ENCODE assay signal across 8 cellular contexts in the genomic region with DNA sequence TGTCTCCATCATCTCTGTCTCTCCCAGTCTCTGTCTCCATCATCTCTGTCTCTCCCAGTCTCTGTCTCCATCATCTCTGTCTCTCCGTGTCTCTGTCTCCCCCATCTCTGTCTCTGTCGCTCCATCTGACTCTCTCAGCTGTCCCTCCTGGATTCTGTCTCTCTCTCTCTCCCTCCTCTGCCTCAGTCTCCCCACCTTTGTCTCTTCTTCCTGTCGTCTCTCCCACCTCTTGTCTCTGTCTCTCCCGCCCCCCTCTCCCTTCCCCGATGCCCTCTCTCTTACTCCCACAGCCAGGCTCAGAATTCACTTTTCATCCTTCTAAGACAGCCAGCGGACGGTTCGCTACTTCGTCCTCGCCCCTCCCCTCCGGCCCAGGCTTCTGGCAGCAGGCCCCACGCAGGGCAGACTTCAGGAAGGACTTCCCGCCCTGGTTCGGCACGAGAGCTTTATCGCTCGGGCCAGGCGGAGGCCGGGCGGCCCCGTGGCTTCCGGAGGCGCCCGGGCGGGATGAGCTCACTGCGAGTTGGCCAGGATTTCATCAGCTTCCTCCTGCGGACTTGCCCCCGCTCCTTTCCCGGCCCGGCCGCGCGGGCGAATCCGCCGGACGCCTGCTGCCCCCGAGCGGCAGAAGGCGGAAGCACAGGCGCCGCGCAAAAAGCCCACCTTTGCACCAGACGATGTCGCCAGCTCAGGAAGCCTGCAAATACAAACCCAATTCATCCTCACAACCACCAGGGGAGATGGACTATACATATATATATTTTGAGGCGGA. TPM values are rescaled to one million over a fixed set of nuclear protein-coding genes. Genes with fewer than 3 reads are reported as not detected.
A peak's percentile ranks its signal among the peaks of the same experiment; 100 is the strongest.
DNase-seq lines count a peak whose midpoint lies in the region; ATAC-seq and TF ChIP-seq lines count a peak whose summit lies in the region.

No MANE protein-coding gene starts in this region.

- no peaks in the 10 kb centered on the region for H3K9me3 Mint-ChIP-seq in activated T-helper 2 cell treated with anti-CD3 and anti-CD28 coated beads, Interferon-gamma antibody, Interleukin-2, Interleukin-4, amounts not matched to agents 10 μg/mL and 5 μg/mL and 100 μg/mL, durations not matched to agents 14 hours and 24 hours and 36 hours
- H3K9me3 Mint-ChIP-seq in neural crest cell: no peaks in the 10 kb centered on the region
- H3K9me3 Mint-ChIP-seq in stimulated activated naive CD8-positive, alpha-beta T cell treated with anti-CD3 and anti-CD28 coated beads, Interleukin-15, amount 100 ng/mL, for 72 hours: no peaks in the 10 kb centered on the region

- intact Hi-C loops in activated T-helper 2 cell treated with anti-CD3 and anti-CD28 coated beads, Interferon-gamma antibody, Interleukin-2, Interleukin-4, amounts not matched to agents 10 μg/mL and 5 μg/mL and 100 μg/mL, durations not matched to agents 14 hours and 24 hours and 36 hours (cut with micrococcal nuclease): loop anchor here (1.0 to 5.0 kb wide), 6 partner anchors 17 to 207 kb away; no protein-coding TSS in a partner anchor

- H3K27me3 Mint-ChIP-seq in activated T-helper 2 cell treated with anti-CD3 and anti-CD28 coated beads, Interferon-gamma antibody, Interleukin-2, Interleukin-4, amounts not matched to agents 10 μg/mL and 5 μg/mL and 100 μg/mL, durations not matched to agents 14 hours and 24 hours and 36 hours (ENCODE audit: low read depth): peaks cover 3% of the 10 kb centered on the region
- peaks cover 17% of the 10 kb centered on the region for H3K27me3 Mint-ChIP-seq in neural crest cell (ENCODE audit: low read depth)
- peaks cover 3% of the 10 kb centered on the region for H3K27me3 Mint-ChIP-seq in stimulated activated naive CD8-positive, alpha-beta T cell treated with anti-CD3 and anti-CD28 coated beads, Interleukin-15, amount 100 ng/mL, for 72 hours

- ATAC-seq in GM21515 (IDR thresholded peaks at IDR 0.05; ENCODE audit: unreplicated experiment): peak; percentile 55
- ATAC-seq in stimulated activated naive CD8-positive, alpha-beta T cell treated with anti-CD3 and anti-CD28 coated beads, Interleukin-15, amount 100 ng/mL, for 72 hours: peak; percentile 84

- peak overlapping the region; percentile 91 for H3K4me2 ChIP-seq in KMS-11

- TF ChIP-seq CTCF in KMS-11 (conservative IDR thresholded peaks at IDR 0.05; ENCODE audit: low read depth, low read length) (peak; percentile 90), RWPE1 (conservative IDR thresholded peaks at IDR 0.05; ENCODE audit: low read depth) (peak; percentile 98), neural crest cell (conservative IDR thresholded peaks at IDR 0.05) (peak; percentile 99)

- H3K79me2 ChIP-seq in KMS-11 (ENCODE audit: insufficient read depth, low read depth): no peaks in the 10 kb centered on the region

- CTCF ChIA-PET in RWPE1 (lab: Yijun Ruan, JAX): interaction anchor here (0.6 to 5.1 kb wide), 12 partner anchors 9 to 223 kb away, joined by 3 to 77 read pairs (median 4); a partner anchor contains a TSS

- H2AFZ ChIP-seq in KMS-11 (ENCODE audit: low read depth): peak overlapping the region; percentile 98

- peak overlapping the region; percentile 84 for H3K4me3 Mint-ChIP-seq in activated T-helper 2 cell treated with anti-CD3 and anti-CD28 coated beads, Interferon-gamma antibody, Interleukin-2, Interleukin-4, amounts not matched to agents 10 μg/mL and 5 μg/mL and 100 μg/mL, durations not matched to agents 14 hours and 24 hours and 36 hours (ENCODE audit: low read depth)
- H3K4me3 Mint-ChIP-seq in neural crest cell: peak overlapping the region; percentile 71
- peak overlapping the region; percentile 90 to 97 for H3K4me3 Mint-ChIP-seq in stimulated activated naive CD8-positive, alpha-beta T cell treated with anti-CD3 and anti-CD28 coated beads, Interleukin-15, amount 100 ng/mL, for 72 hours

- DNase-seq in DMS153 (lab: John Stamatoyannopoulos, UW): peak; percentile 91
- peak; percentile 86 for DNase-seq in RWPE1 (ENCODE audit: low spot score)
- DNase-seq in activated T-helper 2 cell treated with anti-CD3 and anti-CD28 coated beads, Interferon-gamma antibody, Interleukin-2, Interleukin-4, amounts not matched to agents 10 μg/mL and 5 μg/mL and 100 μg/mL, durations not matched to agents 14 hours and 24 hours and 36 hours (ENCODE audit: low spot score): peak; percentile 92
- DNase-seq in fibroblast of the conjunctiva (ENCODE audit: low read depth): peak; percentile 96
- peak; percentile 95 for DNase-seq in neural crest cell (ENCODE audit: low read depth, low spot score)
- peak; percentile 98 to 100 for DNase-seq in stimulated activated naive CD8-positive, alpha-beta T cell treated with anti-CD3 and anti-CD28 coated beads, Interleukin-15, amount 100 ng/mL, for 72 hours

- H3K27ac Mint-ChIP-seq in activated T-helper 2 cell treated with anti-CD3 and anti-CD28 coated beads, Interferon-gamma antibody, Interleukin-2, Interleukin-4, amounts not matched to agents 10 μg/mL and 5 μg/mL and 100 μg/mL, durations not matched to agents 14 hours and 24 hours and 36 hours: peak overlapping the region; percentile 89
- peak overlapping the region; percentile 95 for H3K27ac Mint-ChIP-seq in neural crest cell (ENCODE audit: unreplicated experiment)
- H3K27ac Mint-ChIP-seq in stimulated activated naive CD8-positive, alpha-beta T cell treated with anti-CD3 and anti-CD28 coated beads, Interleukin-15, amount 100 ng/mL, for 72 hours: peak overlapping the region; percentile 99 to 100

- peaks cover 24% of the 10 kb centered on the region for H3K27me3 ChIP-seq in KMS-11 (ENCODE audit: insufficient read depth, low read depth)

- H3K4me1 Mint-ChIP-seq in activated T-helper 2 cell treated with anti-CD3 and anti-CD28 coated beads, Interferon-gamma antibody, Interleukin-2, Interleukin-4, amounts not matched to agents 10 μg/mL and 5 μg/mL and 100 μg/mL, durations not matched to agents 14 hours and 24 hours and 36 hours (ENCODE audit: low read depth): peaks cover 16% of the 10 kb centered on the region
- H3K4me1 Mint-ChIP-seq in neural crest cell: peaks cover 27% of the 10 kb centered on the region
- H3K4me1 Mint-ChIP-seq in stimulated activated naive CD8-positive, alpha-beta T cell treated with anti-CD3 and anti-CD28 coated beads, Interleukin-15, amount 100 ng/mL, for 72 hours: peaks cover 10% of the 10 kb centered on the region

- no peaks in the 10 kb centered on the region for H3K36me3 ChIP-seq in KMS-11 (ENCODE audit: insufficient read depth)

- H4K20me1 ChIP-seq in KMS-11 (ENCODE audit: insufficient read depth): no peaks in the 10 kb centered on the region

- H3K4me3 ChIP-seq in KMS-11 (IDR thresholded peaks at IDR 0.05; ENCODE audit: insufficient read depth, low read depth, low read length): no peak overlapping the region

- peaks cover 42% of the 10 kb centered on the region for H3K4me1 ChIP-seq in KMS-11 (ENCODE audit: low read depth, poor library complexity, severe bottlenecking)

- peak overlapping the region; percentile 77 for H3K27ac ChIP-seq in KMS-11
- peak overlapping the region; percentile 83 for H3K27ac ChIP-seq in RWPE1

- peak overlapping the region; percentile 90 for H3K9ac ChIP-seq in KMS-11

- POLR2A ChIA-PET in RWPE1 (lab: Yijun Ruan, JAX; ENCODE audit: low non-redundant PET): interaction anchor here (0.6 to 1.5 kb wide), 9 partner anchors 18 to 404 kb away, joined by 3 to 11 read pairs (median 6); no protein-coding TSS in a partner anchor

- H3K36me3 Mint-ChIP-seq in activated T-helper 2 cell treated with anti-CD3 and anti-CD28 coated beads, Interferon-gamma antibody, Interleukin-2, Interleukin-4, amounts not matched to agents 10 μg/mL and 5 μg/mL and 100 μg/mL, durations not matched to agents 14 hours and 24 hours and 36 hours (ENCODE audit: low read depth): no peaks in the 10 kb centered on the region
- H3K36me3 Mint-ChIP-seq in neural crest cell (ENCODE audit: low read depth): no peaks in the 10 kb centered on the region

RNA-seq across cellular contexts. Expression of a gene that starts 12.4 kb away (rescaled TPM):
- total RNA-seq in activated T-helper 2 cell treated with anti-CD3 and anti-CD28 coated beads, Interferon-gamma antibody, Interleukin-2, Interleukin-4, amounts not matched to agents 10 μg/mL and 5 μg/mL and 100 μg/mL, durations not matched to agents 14 hours and 24 hours and 36 hours: 34.3 and 37.5 TPM in 2 replicates
- total RNA-seq in neural crest cell: 24.6 and 26.1 TPM in 2 replicates

RNA-seq across cellular contexts. Expression of a gene that starts 13.0 kb away (rescaled TPM):
- 14.6 and 16.3 TPM in 2 replicates for total RNA-seq in activated T-helper 2 cell treated with anti-CD3 and anti-CD28 coated beads, Interferon-gamma antibody, Interleukin-2, Interleukin-4, amounts not matched to agents 10 μg/mL and 5 μg/mL and 100 μg/mL, durations not matched to agents 14 hours and 24 hours and 36 hours
- total RNA-seq in neural crest cell: 6.1 and 6.3 TPM in 2 replicates

RNA-seq across cellular contexts. Expression of a gene that starts 30.7 kb away (rescaled TPM):
- total RNA-seq in activated T-helper 2 cell treated with anti-CD3 and anti-CD28 coated beads, Interferon-gamma antibody, Interleukin-2, Interleukin-4, amounts not matched to agents 10 μg/mL and 5 μg/mL and 100 μg/mL, durations not matched to agents 14 hours and 24 hours and 36 hours: 9.3 and 12.7 TPM in 2 replicates
- total RNA-seq in neural crest cell: 10.2 and 10.6 TPM in 2 replicates
